Comparison of ENCODE assay signal across 8 cellular contexts in genomic region chr12:25186788-25187397, GRCh38. TPM values are rescaled to one million over a fixed set of nuclear protein-coding genes. Genes with fewer than 3 reads are reported as not detected.
DNase-seq lines count a peak whose midpoint lies in the region; ATAC-seq and TF ChIP-seq lines count a peak whose summit lies in the region.

No MANE protein-coding gene starts in this region.

- POLR2A ChIA-PET in activated CD4-positive, alpha-beta memory T cell treated with anti-CD3 and anti-CD28 coated beads, Interleukin-2, amount 10 ng/mL, durations not matched to agents 7 days and 5 days (lab: Charles Lee), result interaction anchor here (0.7 kb wide), 1 partner anchor 36 kb away, joined by 3 read pairs; no protein-coding TSS in a partner anchor
- POLR2A ChIA-PET in PC-3 (lab: Charles Lee; ENCODE audit: unreplicated experiment), result no interaction called here

- ATAC-seq in HG02885 (IDR thresholded peaks at IDR 0.05; ENCODE audit: poor library complexity, unreplicated experiment), result peak; percentile 93
- peak; percentile 90 for ATAC-seq in stimulated activated memory B cell treated with anti-CD40 and anti-IgM and Interleukin-4, amounts not matched to agents 10 μg/mL and 1 μg/mL and 100 μg/mL, for 72 hours
- no peak for ATAC-seq in PC-3

- H3K4me1 Mint-ChIP-seq in activated T-cell treated with anti-CD3 and anti-CD28 coated beads, Interleukin-2, amount 50 U/mL, for 24 hours (ENCODE audit: low read depth), result peaks cover 30% of the 10 kb centered on the region
- peaks cover 14% of the 10 kb centered on the region for H3K4me1 Mint-ChIP-seq in activated CD4-positive, alpha-beta memory T cell treated with anti-CD3 and anti-CD28 coated beads, Interleukin-2, amount 10 ng/mL, durations not matched to agents 7 days and 5 days
- peaks cover 15% of the 10 kb centered on the region for H3K4me1 Mint-ChIP-seq in stimulated activated memory B cell treated with anti-CD40 and anti-IgM and Interleukin-4, amounts not matched to agents 10 μg/mL and 1 μg/mL and 100 μg/mL, for 72 hours

- no peak overlapping the region for H3K4me3 ChIP-seq in PC-3 (ENCODE audit: low read length)

- 0 out of 2 replicates have a peak, but pooled peaks cover 4% of the 10 kb centered on the region for H3K27me3 ChIP-seq in PC-3 (ENCODE audit: low read length)

- H3K36me3 Mint-ChIP-seq in activated T-cell treated with anti-CD3 and anti-CD28 coated beads, Interleukin-2, amount 50 U/mL, for 24 hours (ENCODE audit: low read depth), result no peaks in the 10 kb centered on the region
- H3K36me3 Mint-ChIP-seq in activated CD4-positive, alpha-beta memory T cell treated with anti-CD3 and anti-CD28 coated beads, Interleukin-2, amount 10 ng/mL, durations not matched to agents 7 days and 5 days (ENCODE audit: low read depth), result no peaks in the 10 kb centered on the region
- H3K36me3 Mint-ChIP-seq in stimulated activated memory B cell treated with anti-CD40 and anti-IgM and Interleukin-4, amounts not matched to agents 10 μg/mL and 1 μg/mL and 100 μg/mL, for 72 hours, result no peaks in the 10 kb centered on the region

- no peak overlapping the region for H3K9ac ChIP-seq in PC-3 (ENCODE audit: low read length)

- H3K4me1 ChIP-seq in PC-3 (ENCODE audit: insufficient read depth, low read length), result peaks cover 8% of the 10 kb centered on the region; the same call in 1 of the 2 replicates

- H3K9me2 ChIP-seq in PC-3 (replicated peaks; ENCODE audit: low read length), result no peaks in the 10 kb centered on the region

- TF ChIP-seq CTCF in PC-3 (conservative IDR thresholded peaks at IDR 0.05; ENCODE audit: low read depth, low read length), result no peak

- intact Hi-C loops in PC-3 (cut with micrococcal nuclease), result no loop called here

- H3K36me3 ChIP-seq in PC-3 (ENCODE audit: low read depth, low read length), result no peaks in the 10 kb centered on the region

- DNase-seq in activated T-cell treated with anti-CD3 and anti-CD28 coated beads, Interleukin-2, amount 50 U/mL, for 24 hours, result no peak
- DNase-seq in activated T-cell treated with anti-CD3 and anti-CD28 coated beads for 4 hours (no peak), NCI-H146 treated with DMSO at 0.1 percent for 48 hours (lab: John Stamatoyannopoulos, UW; ENCODE audit: unreplicated experiment) (no peak), putamen (ENCODE audit: low spot score) (no peak), PC-3 (no peak)
- no peak for DNase-seq in activated CD4-positive, alpha-beta memory T cell treated with anti-CD3 and anti-CD28 coated beads, Interleukin-2, amount 10 ng/mL, durations not matched to agents 7 days and 5 days

- H3K9me3 ChIP-seq in PC-3 (ENCODE audit: low read length), result no peaks in the 10 kb centered on the region

- no peaks in the 10 kb centered on the region for H3F3A ChIP-seq in PC-3 (ENCODE audit: low read length, unreplicated experiment)

- peak overlapping the region; percentile 72 for H3K4me3 Mint-ChIP-seq in activated T-cell treated with anti-CD3 and anti-CD28 coated beads, Interleukin-2, amount 50 U/mL, for 24 hours
- peak overlapping the region; percentile 40 for H3K4me3 Mint-ChIP-seq in activated CD4-positive, alpha-beta memory T cell treated with anti-CD3 and anti-CD28 coated beads, Interleukin-2, amount 10 ng/mL, durations not matched to agents 7 days and 5 days
- peak overlapping the region; percentile 65 for H3K4me3 Mint-ChIP-seq in stimulated activated memory B cell treated with anti-CD40 and anti-IgM and Interleukin-4, amounts not matched to agents 10 μg/mL and 1 μg/mL and 100 μg/mL, for 72 hours

- no peaks in the 10 kb centered on the region for H3K27me3 Mint-ChIP-seq in activated T-cell treated with anti-CD3 and anti-CD28 coated beads, Interleukin-2, amount 50 U/mL, for 24 hours
- no peaks in the 10 kb centered on the region for H3K27me3 Mint-ChIP-seq in activated CD4-positive, alpha-beta memory T cell treated with anti-CD3 and anti-CD28 coated beads, Interleukin-2, amount 10 ng/mL, durations not matched to agents 7 days and 5 days
- no peaks in the 10 kb centered on the region for H3K27me3 Mint-ChIP-seq in stimulated activated memory B cell treated with anti-CD40 and anti-IgM and Interleukin-4, amounts not matched to agents 10 μg/mL and 1 μg/mL and 100 μg/mL, for 72 hours

- H3K79me2 ChIP-seq in PC-3 (ENCODE audit: low read length), result no peaks in the 10 kb centered on the region

- H3K27ac ChIP-seq in PC-3 (ENCODE audit: low read length), result no peak overlapping the region

- CTCF ChIA-PET in activated CD4-positive, alpha-beta memory T cell treated with anti-CD3 and anti-CD28 coated beads, Interleukin-2, amount 10 ng/mL, durations not matched to agents 7 days and 5 days (lab: Charles Lee), result interaction anchor here (0.7 to 1.0 kb wide), 2 partner anchors 11 to 23 kb away, joined by 3 read pairs; no protein-coding TSS in a partner anchor
- CTCF ChIA-PET in PC-3 (lab: Charles Lee), result no interaction called here

- no TSS peak for BruUV-seq in PC-3 (replicated peaks; lab: Mats Ljungman, UMichigan)

- H4K20me1 ChIP-seq in PC-3 (ENCODE audit: low read length), result no peaks in the 10 kb centered on the region

- H3K4me2 ChIP-seq in PC-3 (ENCODE audit: low read length), result no peak overlapping the region

- H3K27ac Mint-ChIP-seq in activated T-cell treated with anti-CD3 and anti-CD28 coated beads, Interleukin-2, amount 50 U/mL, for 24 hours, result peak overlapping the region; percentile 89
- H3K27ac Mint-ChIP-seq in activated CD4-positive, alpha-beta memory T cell treated with anti-CD3 and anti-CD28 coated beads, Interleukin-2, amount 10 ng/mL, durations not matched to agents 7 days and 5 days, result peak overlapping the region; percentile 5
- H3K27ac Mint-ChIP-seq in stimulated activated memory B cell treated with anti-CD40 and anti-IgM and Interleukin-4, amounts not matched to agents 10 μg/mL and 1 μg/mL and 100 μg/mL, for 72 hours, result peak overlapping the region; percentile 73

- H3K9me3 Mint-ChIP-seq in activated T-cell treated with anti-CD3 and anti-CD28 coated beads, Interleukin-2, amount 50 U/mL, for 24 hours, result no peaks in the 10 kb centered on the region
- H3K9me3 Mint-ChIP-seq in activated CD4-positive, alpha-beta memory T cell treated with anti-CD3 and anti-CD28 coated beads, Interleukin-2, amount 10 ng/mL, durations not matched to agents 7 days and 5 days, result no peaks in the 10 kb centered on the region
- H3K9me3 Mint-ChIP-seq in stimulated activated memory B cell treated with anti-CD40 and anti-IgM and Interleukin-4, amounts not matched to agents 10 μg/mL and 1 μg/mL and 100 μg/mL, for 72 hours, result no peaks in the 10 kb centered on the region

- H2AFZ ChIP-seq in PC-3 (ENCODE audit: low read length), result no peak overlapping the region

RNA-seq across cellular contexts. Expression of gene DNAI7, which starts 8.1 kb away (rescaled TPM):
- not detected for total RNA-seq in activated CD4-positive, alpha-beta memory T cell treated with anti-CD3 and anti-CD28 coated beads, Interleukin-2, amount 10 ng/mL, durations not matched to agents 7 days and 5 days
- not detected in 2 replicates for total RNA-seq in PC-3 (2014; rRNA removed)

RNA-seq across cellular contexts. Expression of gene ETFRF1, which starts 8.1 kb away (rescaled TPM):
- total RNA-seq in activated CD4-positive, alpha-beta memory T cell treated with anti-CD3 and anti-CD28 coated beads, Interleukin-2, amount 10 ng/mL, durations not matched to agents 7 days and 5 days, result 10 to 100 TPM; 10.9 to 11.3 TPM
- total RNA-seq in PC-3 (2014; rRNA removed), result 6.6 and 7.7 TPM in 2 replicates

Comparison
In these comparisons a context has a peak if more than half of its experiments do, and no peak if none do; other contexts are left out.
1. H3K27ac Mint-ChIP-seq: peak in every context shown above with its lines; median percentile 89 in activated T-cell treated with anti-CD3 and anti-CD28 coated beads, Interleukin-2, amount 50 U/mL, for 24 hours; 73 in stimulated activated memory B cell treated with anti-CD40 and anti-IgM and Interleukin-4, amounts not matched to agents 10 μg/mL and 1 μg/mL and 100 μg/mL, for 72 hours; 5 in activated CD4-positive, alpha-beta memory T cell treated with anti-CD3 and anti-CD28 coated beads, Interleukin-2, amount 10 ng/mL, durations not matched to agents 7 days and 5 days.